In genomic region chr6:108874470-108875160, GRCh38 we compare ENCODE assay signal across 8 cellular contexts.
DNase-seq lines count a peak whose midpoint lies in the region; ATAC-seq and TF ChIP-seq lines count a peak whose summit lies in the region.

No MANE protein-coding gene starts in this region.

- DNase-seq in activated CD4-positive, alpha-beta T cell treated with anti-CD3 and anti-CD28 coated beads for 24 hours (ENCODE audit: low read depth in 2 of 2), result peak; percentile 10 to 54
- DNase-seq in activated CD4-positive, alpha-beta T cell treated with anti-CD3 and anti-CD28 coated beads, Interleukin-2, amount 50 U/mL, for 1 hour, result no peak
- DNase-seq in activated CD4-positive, alpha-beta T cell treated with anti-CD3 and anti-CD28 coated beads, Interleukin-2, amount 50 U/mL, for 4 hours, result peak; percentile 24 to 36
- DNase-seq in fibroblast of pulmonary artery (ENCODE audit: low read depth) (peak; percentile 80), globus pallidus (ENCODE audit: low spot score) (no peak), inferior parietal cortex (ENCODE audit: extremely low spot score) (no peak)
- peak; percentile 37 to 44 for DNase-seq in stimulated activated CD8-positive, alpha-beta memory T cell treated with anti-CD3 and anti-CD28 coated beads, Interleukin-7, amount 100 ng/mL, for 48 hours (ENCODE audit: extremely low read depth in 1 of 2, low read depth in 1 of 2)

- no peak overlapping the region for H3K4me3 ChIP-seq in fibroblast of pulmonary artery (replicated peaks; ENCODE audit: low read depth, low read length)

- TF ChIP-seq CTCF in fibroblast of pulmonary artery (IDR thresholded peaks at IDR 0.05; ENCODE audit: low read length, missing control alignments), result no peak

- peak; percentile 82 for ATAC-seq in HG03103 (IDR thresholded peaks at IDR 0.05; ENCODE audit: low read depth, unreplicated experiment)

Comparison
In these comparisons a context has a peak if more than half of its experiments do, and no peak if none do; other contexts are left out.
1. DNase-seq: peak in activated CD4-positive, alpha-beta T cell treated with anti-CD3 and anti-CD28 coated beads for 24 hours (2 of 2), activated CD4-positive, alpha-beta T cell treated with anti-CD3 and anti-CD28 coated beads, Interleukin-2, amount 50 U/mL, for 4 hours (2 of 2), fibroblast of pulmonary artery (single experiment) and stimulated activated CD8-positive, alpha-beta memory T cell treated with anti-CD3 and anti-CD28 coated beads, Interleukin-7, amount 100 ng/mL, for 48 hours (2 of 2); none in activated CD4-positive, alpha-beta T cell treated with anti-CD3 and anti-CD28 coated beads, Interleukin-2, amount 50 U/mL, for 1 hour (single experiment), globus pallidus (single experiment) and inferior parietal cortex (single experiment).